Comparison of ENCODE assay signal across 23 cellular contexts in the genomic region with DNA sequence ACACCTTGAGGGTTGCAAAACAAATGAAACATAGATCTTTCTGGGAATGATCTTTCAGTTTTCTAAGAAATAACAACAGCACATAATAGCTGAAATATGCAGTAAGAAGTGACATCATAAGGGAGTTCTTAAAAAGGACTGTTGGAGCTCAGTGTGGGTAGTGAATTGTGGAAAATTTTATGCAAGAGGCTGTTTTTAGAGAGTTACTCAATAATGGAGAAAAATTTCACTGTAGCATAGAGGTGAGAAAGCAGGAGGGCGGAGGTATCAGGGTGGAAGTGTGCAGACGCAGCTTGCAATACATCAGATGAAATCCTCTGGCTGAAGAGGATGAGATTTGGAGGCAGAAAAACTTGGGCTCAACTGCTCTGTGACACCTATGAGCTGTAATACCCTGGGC. TPM values are rescaled to one million over a fixed set of nuclear protein-coding genes. Genes with fewer than 3 reads are reported as not detected.
A peak's percentile ranks its signal among the peaks of the same experiment; 100 is the strongest.
DNase-seq lines count a peak whose midpoint lies in the region; ATAC-seq, FAIRE-seq and TF ChIP-seq lines count a peak whose summit lies in the region.
"Had no signal": no experiment of that assay in that cellular context is flagged by ENCODE, and none has a peak within 500 bp of the region (broad histone marks: within the 10 kb centered on the region; RNA-seq: fewer than 3 reads in every experiment).

No MANE protein-coding gene starts in this region.

- no TSS peak for BruUV-seq in GM12878 (replicated peaks; lab: Mats Ljungman, UMichigan)

- no peak for TF ChIP-seq RAD21 in GM12878 (IDR thresholded peaks at IDR 0.05; ENCODE audit: insufficient read depth, low read depth, low read length)

- H3K4me1 Mint-ChIP-seq in activated CD4-positive, alpha-beta memory T cell treated with anti-CD3 and anti-CD28 coated beads for 36 hours (ENCODE audit: low read depth): no peaks in the 10 kb centered on the region

- no peak overlapping the region for H3K4me3 Mint-ChIP-seq in activated CD4-positive, alpha-beta memory T cell treated with anti-CD3 and anti-CD28 coated beads for 36 hours

- H4K20me1 ChIP-seq in Karpas-422 (ENCODE audit: insufficient read depth, low read depth, low read length): no peaks in the 10 kb centered on the region
- H4K20me1 ChIP-seq in GM12878 (ENCODE audit: control insufficient read depth, insufficient read depth): no peaks in the 10 kb centered on the region

- peaks cover 64% of the 10 kb centered on the region for H3K4me1 ChIP-seq in Karpas-422 (ENCODE audit: low read length)
- H3K4me1 ChIP-seq in GM12878 (ENCODE audit: control insufficient read depth, insufficient read depth, low read length): no peaks in the 10 kb centered on the region
- no peaks in the 10 kb centered on the region for H3K4me1 ChIP-seq in aorta (ENCODE audit: control insufficient read depth in 1 of 2, insufficient read depth in 2 of 2, low read length in 2 of 2)
- H3K4me1 ChIP-seq: HAP-1 had no signal

- TF ChIP-seq EP300 in GM12878 (IDR thresholded peaks at IDR 0.05; ENCODE audit: borderline replicate concordance in 1 of 2, control insufficient read depth in 1 of 2, low read depth in 2 of 2, low read length in 2 of 2): no peak

- H3K9ac ChIP-seq in Karpas-422 (ENCODE audit: low read length) (peak overlapping the region; percentile 40), GM12878 (ENCODE audit: control insufficient read depth, insufficient read depth, low read length) (no peak overlapping the region)

- intact Hi-C loops in GM12878 (cut with micrococcal nuclease; ENCODE audit: unreplicated experiment) (no loop called here), aorta (cut with DNase I) (no loop called here)
- intact Hi-C loops in activated CD4-positive, alpha-beta memory T cell treated with anti-CD3 and anti-CD28 coated beads for 36 hours (cut with micrococcal nuclease): no loop called here

- FAIRE-seq in GM12878 (lab: Jason Lieb, UNC): no peak
- FAIRE-seq: TTC549 had no signal

- SMC1A ChIA-PET in GM12878 (lab: Charles Lee; ENCODE audit: uncharacterized antibody, unreplicated experiment): interaction anchor here (0.9 to 4.6 kb wide), 10 partner anchors 7 to 253 kb away, joined by 3 to 80 read pairs (median 4); no protein-coding TSS in a partner anchor

- H3K27ac ChIP-seq in Karpas-422 (ENCODE audit: low read length): peak overlapping the region; percentile 87
- H3K27ac ChIP-seq in GM12878 (ENCODE audit: control insufficient read depth, insufficient read depth): no peak overlapping the region
- H3K27ac ChIP-seq in aorta (ENCODE audit: low read depth in 1 of 2, low read length in 2 of 2): no peak overlapping the region
- H3K27ac ChIP-seq: 22Rv1, skin epidermis had no signal

- H3K4me2 ChIP-seq in Karpas-422 (ENCODE audit: low read depth, low read length, poor library complexity, severe bottlenecking): peak overlapping the region; percentile 63
- no peak overlapping the region for H3K4me2 ChIP-seq in GM12878 (ENCODE audit: control insufficient read depth, insufficient read depth)

- H3K36me3 ChIP-seq in Karpas-422 (ENCODE audit: insufficient read depth, low read length): no peaks in the 10 kb centered on the region
- H3K36me3 ChIP-seq in GM12878 (ENCODE audit: control insufficient read depth in 2 of 2, insufficient read depth in 2 of 2, low read length in 1 of 2): no peaks in the 10 kb centered on the region
- no peaks in the 10 kb centered on the region for H3K36me3 ChIP-seq in aorta (ENCODE audit: control insufficient read depth in 1 of 2, insufficient read depth in 2 of 2, low read length in 1 of 2)
- H3K36me3 ChIP-seq: HAP-1 had no signal

- H3K79me2 ChIP-seq in Karpas-422 (ENCODE audit: low read length): no peaks in the 10 kb centered on the region
- H3K79me2 ChIP-seq in GM12878 (ENCODE audit: control insufficient read depth, insufficient read depth, low read length): no peaks in the 10 kb centered on the region

- peak; percentile 64 for ATAC-seq in GM12878
- peak; percentile 12 for ATAC-seq in aorta (ENCODE audit: low FRiP score)
- no peak for ATAC-seq in HG02852 (IDR thresholded peaks at IDR 0.05; ENCODE audit: unreplicated experiment)
- ATAC-seq: Panc1 had no signal

- H3K36me3 Mint-ChIP-seq in activated CD4-positive, alpha-beta memory T cell treated with anti-CD3 and anti-CD28 coated beads for 36 hours: no peaks in the 10 kb centered on the region

- TF ChIP-seq POLR2A in GM12878 (IDR thresholded peaks at IDR 0.05; ENCODE audit: low read depth, low read length): no peak

- no peak for TF ChIP-seq CTCF in GM12878 (IDR thresholded peaks at IDR 0.05 in 2 of 3, conservative IDR thresholded peaks at IDR 0.05 in 1 of 3; ENCODE audit: control insufficient read depth in 2 of 3, extremely low read depth in 1 of 3, insufficient read depth in 1 of 3, low read depth in 3 of 3, low read length in 3 of 3)

- H2AFZ ChIP-seq in Karpas-422 (ENCODE audit: low read length): no peak overlapping the region
- H2AFZ ChIP-seq in GM12878 (ENCODE audit: control insufficient read depth, low read depth, low read length): no peak overlapping the region

- no peaks in the 10 kb centered on the region for H3K27me3 ChIP-seq in Karpas-422 (ENCODE audit: low read length)
- H3K27me3 ChIP-seq in GM12878 (replicated peaks in 1 of 2; ENCODE audit: control insufficient read depth in 2 of 2, insufficient read depth in 2 of 2, low read length in 1 of 2): no peaks in the 10 kb centered on the region; a peak in 3 of 4 replicates
- no peaks in the 10 kb centered on the region for H3K27me3 ChIP-seq in aorta (ENCODE audit: control insufficient read depth in 1 of 2, insufficient read depth in 2 of 2, low read length in 1 of 2)

- peaks cover 3% of the 10 kb centered on the region for H3K9me3 Mint-ChIP-seq in activated CD4-positive, alpha-beta memory T cell treated with anti-CD3 and anti-CD28 coated beads for 36 hours

- H3K9me2 ChIP-seq in Karpas-422 (replicated peaks; ENCODE audit: insufficient read depth, low read length): no peaks in the 10 kb centered on the region

- WGBS in GM12878 (ENCODE audit: insufficient coverage, insufficient replicate concordance, low lambda C conversion rate, missing lambda C conversion rate): 70% methylated on average over 2 of the region's 2 CpGs
- WGBS in aorta, 2 donors: 25 to 30% methylated on average over 2 of the region's 2 CpGs

- DNase-seq in NK-92 treated with Interleukin-12 subunit alpha and Interleukin-12 subunit beta, amount 100 ng/mL, for 24 hours (lab: John Stamatoyannopoulos, UW): peak; percentile 24
- no peak for DNase-seq in NK-92 (lab: John Stamatoyannopoulos, UW; ENCODE audit: unreplicated experiment)
- peak; percentile 67 for DNase-seq in Karpas-422
- DNase-seq in GM12878 (ENCODE audit: low read depth, low spot score): no peak
- DNase-seq in aorta: no peak
- DNase-seq in activated CD4-positive, alpha-beta memory T cell treated with anti-CD3 and anti-CD28 coated beads for 36 hours: no peak
- no peak for DNase-seq in NCI-H1930 (lab: John Stamatoyannopoulos, UW)
- DNase-seq: activated CD4-positive, alpha-beta T cell treated with anti-CD3 and anti-CD28 coated beads, Interleukin-2, amount 50 U/mL, for 1 hour; C1 segment of cervical spinal cord; DMS153; NCI-H1417; stimulated activated CD4-positive, alpha-beta T cell treated with anti-CD3 and anti-CD28 coated beads, Interleukin-4, amount 100 ng/mL, for 1 hour had no signal

- RAD21 ChIA-PET in GM12878 (lab: Charles Lee; ENCODE audit: unreplicated experiment): interaction anchor here (0.9 to 3.0 kb wide), 12 partner anchors 8 to 253 kb away, joined by 3 to 48 read pairs (median 4); a partner anchor contains a TSS

- H3K27me3 Mint-ChIP-seq in activated CD4-positive, alpha-beta memory T cell treated with anti-CD3 and anti-CD28 coated beads for 36 hours: no peaks in the 10 kb centered on the region

- H3K27ac Mint-ChIP-seq in activated CD4-positive, alpha-beta memory T cell treated with anti-CD3 and anti-CD28 coated beads for 36 hours: no peak overlapping the region

- POLR2A ChIA-PET in GM12878 (lab: Charles Lee): interaction anchor here (1.0 to 1.8 kb wide), 3 partner anchors 8 to 11 kb away, joined by 3 to 9 read pairs (median 8); no protein-coding TSS in a partner anchor
- POLR2A ChIA-PET in activated CD4-positive, alpha-beta memory T cell treated with anti-CD3 and anti-CD28 coated beads for 36 hours (lab: Charles Lee): no interaction called here

- H3K9me3 ChIP-seq in Karpas-422 (ENCODE audit: low read length) (no peaks in the 10 kb centered on the region), GM12878 (replicated peaks; ENCODE audit: control insufficient read depth, insufficient read depth, low read length) (no peaks in the 10 kb centered on the region), aorta (ENCODE audit: control insufficient read depth, low read length) (no peaks in the 10 kb centered on the region)
- H3K9me3 ChIP-seq: HAP-1 had no signal

- CTCF ChIA-PET in GM12878 (lab: Yijun Ruan, JAX): interaction anchor here (1.0 to 2.4 kb wide), 6 partner anchors 9 to 253 kb away, joined by 3 to 19 read pairs (median 7); a partner anchor contains a TSS
- CTCF ChIA-PET in activated CD4-positive, alpha-beta memory T cell treated with anti-CD3 and anti-CD28 coated beads for 36 hours (lab: Charles Lee): no interaction called here

- peak overlapping the region; percentile 30; the same call in 1 of the 2 replicates for H3K4me3 ChIP-seq in Karpas-422 (ENCODE audit: low read length)
- H3K4me3 ChIP-seq in GM12878: no peak overlapping the region
- H3K4me3 ChIP-seq in aorta (ENCODE audit: low read length in 2 of 2): no peak overlapping the region
- H3K4me3 ChIP-seq: HAP-1, skin epidermis had no signal

- in situ Hi-C loops in GM12878 (cut with MboI): no loop called here

RNA-seq across cellular contexts. Expression of a gene that starts 9.3 kb away (rescaled TPM):
- 0.22 and 7.9 TPM in 2 replicates for total RNA-seq in Karpas-422 (2014; rRNA removed; shearing (Covaris generic); ENCODE audit: low replicate concordance)
- total RNA-seq in GM12878 (2013; cell fraction: nucleolus; rRNA removed): 0.21 TPM in 1 of 2 replicates, not detected in the other
- total RNA-seq in GM12878 (2014; rRNA removed) (not detected in 2 replicates), GM12878 (2014; rRNA removed; fragmentation: Illumina TruSeq; extraction: Trizol) (not detected in 2 replicates), GM12878 (2021) (not detected in 2 replicates), aorta (not detected)
- polyA plus RNA-seq in GM12878 (2011; ENCODE audit: low read depth): not detected
- polyA plus RNA-seq in GM12878 (2011; rRNA removed) (0.05 and 0.09 TPM in 2 replicates), GM12878 (2014; fragmentation: Illumina TruSeq; extraction: Trizol) (not detected in 2 replicates), GM12878 (2014; fragmentation: Nextera tagmentation; extraction: Ambion mirVana) (not detected), GM12878 (2014; rRNA removed) (not detected in 2 replicates), GM12878 (2016; fragmentation: Nextera tagmentation; extraction: Ambion mirVana) (under 1 TPM; 0.19 to 0.28 TPM), aorta (not detected)
- polyA plus RNA-seq in GM12878 (2011; cell fraction: cytosol; rRNA removed): not detected in 2 replicates
- polyA plus RNA-seq in GM12878 (2011; cell fraction: nucleus; rRNA removed): not detected in 2 replicates
- polyA plus RNA-seq in GM12878 (2012): not detected in 2 replicates
- 0.10 TPM in 1 of 2 replicates, not detected in the other for polyA minus RNA-seq in GM12878 (2011; rRNA and poly(A)+ RNA removed)
- polyA minus RNA-seq in GM12878 (2011; cell fraction: cytosol; rRNA and poly(A)+ RNA removed): not detected in 2 replicates
- 0.19 and 0.24 TPM in 2 replicates for polyA minus RNA-seq in GM12878 (2011; cell fraction: nucleus; rRNA and poly(A)+ RNA removed)
- total RNA-seq in activated CD4-positive, alpha-beta memory T cell treated with anti-CD3 and anti-CD28 coated beads for 36 hours: not detected
- total RNA-seq: HT1080, lung microvascular endothelial cell, myocyte, posterior vena cava, subcutaneous adipose tissue had no signal

Comparison
In these comparisons a context has a peak if more than half of its experiments do, and no peak if none do; other contexts are left out.
1. DNase-seq: peak in NK-92 treated with Interleukin-12 subunit alpha and Interleukin-12 subunit beta, amount 100 ng/mL, for 24 hours (single experiment) and Karpas-422 (single experiment); none in NK-92 (single experiment), GM12878 (single experiment), aorta (0 of 2), activated CD4-positive, alpha-beta memory T cell treated with anti-CD3 and anti-CD28 coated beads for 36 hours (single experiment) and NCI-H1930 (0 of 2).